ENCODE assay signal across 8 cellular contexts in genomic region chr14:77158175-77158908, GRCh38. TPM values are rescaled to one million over a fixed set of nuclear protein-coding genes. Genes with fewer than 3 reads are reported as not detected.
DNase-seq lines count a peak whose midpoint lies in the region; ATAC-seq, FAIRE-seq and TF ChIP-seq lines count a peak whose summit lies in the region.

No MANE protein-coding gene starts in this region.

- H3K79me2 ChIP-seq in DND-41 (ENCODE audit: insufficient read depth, low read length) = no peaks in the 10 kb centered on the region
- no peaks in the 10 kb centered on the region for H3K79me2 ChIP-seq in endothelial cell of umbilical vein (ENCODE audit: control insufficient read depth, insufficient read depth, low read length)
- H3K79me2 ChIP-seq in neural progenitor cell (ENCODE audit: low read depth) = no peaks in the 10 kb centered on the region

- peak; percentile 44; the same call in 2 of the 3 replicates for ATAC-seq in DND-41 (ENCODE audit: insufficient read depth, low read depth)
- no peak for ATAC-seq in HG03469 (IDR thresholded peaks at IDR 0.05; ENCODE audit: unreplicated experiment)
- ATAC-seq in GM19397 (IDR thresholded peaks at IDR 0.05; ENCODE audit: unreplicated experiment) = no peak
- ATAC-seq in GM18517 (IDR thresholded peaks at IDR 0.05; ENCODE audit: unreplicated experiment) = no peak

- H3K4me3 ChIP-seq in DND-41 (ENCODE audit: low read depth in 1 of 2, low read length in 2 of 2) = no peak overlapping the region
- H3K4me3 ChIP-seq in endothelial cell of umbilical vein (replicated peaks in 1 of 3; ENCODE audit: insufficient read depth in 1 of 3, low read depth in 1 of 3, low read length in 3 of 3) = no peak overlapping the region
- peak overlapping the region; percentile 18 for H3K4me3 ChIP-seq in neural progenitor cell

- intact Hi-C loops in endothelial cell of umbilical vein (cut with micrococcal nuclease) = loop anchor here (10.0 kb wide), 1 partner anchor 396 kb away; no protein-coding TSS in a partner anchor

- H3K27me3 Mint-ChIP-seq in neural progenitor cell (ENCODE audit: insufficient read depth, low read depth) = peaks cover 18% of the 10 kb centered on the region

- H2AFZ ChIP-seq in DND-41 (ENCODE audit: low read depth, low read length) (no peak overlapping the region), endothelial cell of umbilical vein (ENCODE audit: low read depth, low read length) (no peak overlapping the region), neural progenitor cell (replicated peaks) (peak overlapping the region; percentile 57)

- H3K9ac ChIP-seq in DND-41 (ENCODE audit: low read depth, low read length) (no peak overlapping the region), endothelial cell of umbilical vein (replicated peaks; ENCODE audit: extremely low read depth, insufficient read depth, low read length) (no peak overlapping the region), neural progenitor cell (no peak overlapping the region)

- H3F3A ChIP-seq in neural progenitor cell (ENCODE audit: low read depth) = peaks cover 21% of the 10 kb centered on the region

- H3K9me3 Mint-ChIP-seq in neural progenitor cell = no peaks in the 10 kb centered on the region

- CTCF ChIA-PET in endothelial cell of umbilical vein (lab: Charles Lee) = interaction anchor here (1.3 kb wide), 1 partner anchor 34 kb away, joined by 3 read pairs; no protein-coding TSS in a partner anchor

- H3K27ac Mint-ChIP-seq in neural progenitor cell = peak overlapping the region; percentile 52

- no peaks in the 10 kb centered on the region for H3K36me3 Mint-ChIP-seq in neural progenitor cell

- H3K4me1 Mint-ChIP-seq in neural progenitor cell = peaks cover 38% of the 10 kb centered on the region

- dilution Hi-C loops in endothelial cell of umbilical vein (cut with MboI; ENCODE audit: extremely low pct_ligation_motif_present, low sequenced_read_pairs) = no loop called here

- no peaks in the 10 kb centered on the region for H3K4me1 ChIP-seq in DND-41 (ENCODE audit: insufficient read depth, low read length)
- no peaks in the 10 kb centered on the region for H3K4me1 ChIP-seq in endothelial cell of umbilical vein (ENCODE audit: control insufficient read depth, extremely low read depth, insufficient read depth, low read length)
- peaks cover 31% of the 10 kb centered on the region for H3K4me1 ChIP-seq in neural progenitor cell

- peak overlapping the region; percentile 62 for H3K4me3 Mint-ChIP-seq in neural progenitor cell

- H3K27ac ChIP-seq in DND-41 (ENCODE audit: low read length) (no peak overlapping the region), endothelial cell of umbilical vein (ENCODE audit: insufficient read depth, low read depth, low read length) (no peak overlapping the region), neural progenitor cell (peak overlapping the region; percentile 56)

- no peak for TF ChIP-seq POLR2A in endothelial cell of umbilical vein (IDR thresholded peaks at IDR 0.05; ENCODE audit: low read depth, low read length)

- H3K9me3 ChIP-seq in DND-41 (ENCODE audit: insufficient read depth, low read length, severe bottlenecking) (no peaks in the 10 kb centered on the region), endothelial cell of umbilical vein (replicated peaks; ENCODE audit: control insufficient read depth, insufficient read depth, low read length) (no peaks in the 10 kb centered on the region), neural progenitor cell (ENCODE audit: low read depth) (no peaks in the 10 kb centered on the region)

- H3K27me3 ChIP-seq in DND-41 (ENCODE audit: insufficient read depth, low read length, poor library complexity) (peaks cover 8% of the 10 kb centered on the region), endothelial cell of umbilical vein (ENCODE audit: control insufficient read depth in 2 of 2, insufficient read depth in 2 of 2, low read length in 2 of 2) (peaks cover 9 to 12% of the 10 kb centered on the region in 2 experiments), neural progenitor cell (no peaks in the 10 kb centered on the region)

- no peaks in the 10 kb centered on the region for H3K9me1 ChIP-seq in endothelial cell of umbilical vein (replicated peaks; ENCODE audit: control insufficient read depth, extremely low read depth, insufficient read depth, low read length)

- POLR2A ChIA-PET in endothelial cell of umbilical vein (lab: Charles Lee) = no interaction called here

- TF ChIP-seq CTCF in DND-41 (IDR thresholded peaks at IDR 0.05; ENCODE audit: borderline replicate concordance, extremely low read depth, low read length, poor library complexity, severe bottlenecking) (no peak), endothelial cell of umbilical vein (IDR thresholded peaks at IDR 0.05; ENCODE audit: extremely low read depth in 1 of 2, insufficient read depth in 1 of 2, low read depth in 1 of 2, low read length in 2 of 2) (no peak), neural progenitor cell (IDR thresholded peaks at IDR 0.05) (no peak)

- no TSS peak for BruUV-seq in endothelial cell of umbilical vein (replicated peaks; lab: Mats Ljungman, UMichigan)

- H4K20me1 ChIP-seq in DND-41 (ENCODE audit: insufficient read depth, low read length) = no peaks in the 10 kb centered on the region
- no peaks in the 10 kb centered on the region for H4K20me1 ChIP-seq in endothelial cell of umbilical vein (replicated peaks; ENCODE audit: control insufficient read depth, extremely low read depth, insufficient read depth, low read length)
- no peaks in the 10 kb centered on the region for H4K20me1 ChIP-seq in neural progenitor cell (ENCODE audit: low read depth)

- peak; percentile 62 for FAIRE-seq in endothelial cell of umbilical vein (lab: Jason Lieb, UNC)

- no peak overlapping the region for H3K4me2 ChIP-seq in DND-41 (ENCODE audit: insufficient read depth, low read length)
- no peak overlapping the region for H3K4me2 ChIP-seq in endothelial cell of umbilical vein (ENCODE audit: insufficient read depth, low read length)
- peak overlapping the region; percentile 71 for H3K4me2 ChIP-seq in neural progenitor cell

- H3K36me3 ChIP-seq in DND-41 (ENCODE audit: insufficient read depth, low read length) (no peaks in the 10 kb centered on the region), endothelial cell of umbilical vein (ENCODE audit: control insufficient read depth in 2 of 2, extremely low read depth in 1 of 2, insufficient read depth in 2 of 2, low read length in 2 of 2) (no peaks in the 10 kb centered on the region), neural progenitor cell (no peaks in the 10 kb centered on the region)

- DNase-seq in DND-41 (no peak), NCI-H2196 treated with DMSO at 0.1 percent for 48 hours (lab: John Stamatoyannopoulos, UW; ENCODE audit: unreplicated experiment) (peak; percentile 59), endothelial cell of umbilical vein (ENCODE audit: low read depth, low spot score) (peak; percentile 20), neural progenitor cell (ENCODE audit: low spot score) (peak; percentile 87), MV-4-11 (lab: John Stamatoyannopoulos, UW) (no peak)

TF ChIP-seq in endothelial cell of umbilical vein, 7 proteins besides CTCF, POLR2A, EP300 and RAD21:
- TF ChIP-seq FOS (IDR thresholded peaks at IDR 0.05; ENCODE audit: borderline replicate concordance, insufficient read depth, low read length) (peak; percentile 17), POLR2AphosphoS5 (IDR thresholded peaks at IDR 0.05; ENCODE audit: insufficient read depth, low read depth, low read length) (no peak), EZH2 (IDR thresholded peaks at IDR 0.05; ENCODE audit: borderline replicate concordance, low read depth, low read length, severe bottlenecking) (no peak), MYC (IDR thresholded peaks at IDR 0.05; ENCODE audit: low read depth, low read length) (no peak)

RNA-seq across cellular contexts. Expression of gene ZDHHC22, which starts 16.8 kb away (rescaled TPM):
- total RNA-seq in endothelial cell of umbilical vein (0.24 and 0.28 TPM in 2 replicates), neural progenitor cell (ENCODE audit: low replicate concordance) (0.07 and 0.31 TPM in 2 replicates)
- 0.03 and 0.08 TPM in 2 replicates for polyA plus RNA-seq in endothelial cell of umbilical vein
- 0.03 and 0.04 TPM in 2 replicates for polyA plus RNA-seq in endothelial cell of umbilical vein (2011; cell fraction: cytosol; rRNA removed)
- 0.06 TPM in 1 of 2 replicates, not detected in the other for polyA plus RNA-seq in endothelial cell of umbilical vein (2011; cell fraction: nucleus; rRNA removed)
- polyA plus RNA-seq in endothelial cell of umbilical vein (2012) = 0.04 TPM in 1 of 2 replicates, not detected in the other
- polyA minus RNA-seq in endothelial cell of umbilical vein = 0.04 TPM in 1 of 2 replicates, not detected in the other
- not detected for polyA minus RNA-seq in endothelial cell of umbilical vein (2011; cell fraction: cytosol; rRNA and poly(A)+ RNA removed)
- polyA minus RNA-seq in endothelial cell of umbilical vein (2011; cell fraction: nucleus; rRNA and poly(A)+ RNA removed) = not detected in 2 replicates

RNA-seq across cellular contexts. Expression of gene TMEM63C, which starts 23.3 kb away (rescaled TPM):
- total RNA-seq in endothelial cell of umbilical vein (not detected in 2 replicates), neural progenitor cell (ENCODE audit: low replicate concordance) (1.1 and 1.5 TPM in 2 replicates)
- not detected in 2 replicates for polyA plus RNA-seq in endothelial cell of umbilical vein
- not detected in 2 replicates for polyA plus RNA-seq in endothelial cell of umbilical vein (2011; cell fraction: cytosol; rRNA removed)
- not detected in 2 replicates for polyA plus RNA-seq in endothelial cell of umbilical vein (2011; cell fraction: nucleus; rRNA removed)
- polyA plus RNA-seq in endothelial cell of umbilical vein (2012) = not detected in 2 replicates
- polyA minus RNA-seq in endothelial cell of umbilical vein = not detected in 2 replicates
- polyA minus RNA-seq in endothelial cell of umbilical vein (2011; cell fraction: cytosol; rRNA and poly(A)+ RNA removed) = not detected
- not detected in 2 replicates for polyA minus RNA-seq in endothelial cell of umbilical vein (2011; cell fraction: nucleus; rRNA and poly(A)+ RNA removed)

Comparison
In these comparisons a context has a peak if more than half of its experiments do, and no peak if none do; other contexts are left out.
1. DNase-seq: peak in NCI-H2196 treated with DMSO at 0.1 percent for 48 hours (single experiment), endothelial cell of umbilical vein (single experiment) and neural progenitor cell (single experiment); none in DND-41 (single experiment) and MV-4-11 (single experiment).